ENCODE assay signal across 8 cellular contexts in the genomic region with DNA sequence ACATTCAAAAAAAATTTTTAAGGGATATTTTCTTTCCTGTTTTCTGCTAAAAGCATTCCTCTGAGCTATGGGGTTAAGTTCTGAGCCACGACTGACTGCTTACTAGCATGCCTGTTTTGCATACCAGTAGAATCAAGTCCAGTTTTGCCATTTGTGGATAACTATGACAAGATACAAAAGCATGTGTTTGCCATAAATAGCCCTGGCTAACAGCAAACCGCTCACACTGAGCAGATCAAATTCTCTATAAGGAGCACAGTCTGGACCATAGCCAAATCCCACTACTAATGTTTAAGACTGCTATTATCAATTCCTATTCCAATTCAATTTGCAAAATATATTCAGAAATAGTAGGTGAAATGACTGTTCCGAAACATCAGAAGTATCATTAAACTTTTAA. TPM values are rescaled to one million over a fixed set of nuclear protein-coding genes. Genes with fewer than 3 reads are reported as not detected.
DNase-seq lines count a peak whose midpoint lies in the region; TF ChIP-seq lines count a peak whose summit lies in the region.

No MANE protein-coding gene starts in this region.

- DNase-seq in GM19238 (ENCODE audit: insufficient read length, low spot score) = peak; percentile 31
- DNase-seq in HS-5 (ENCODE audit: low read depth) = peak; percentile 89
- DNase-seq in mesothelial cell of epicardium (ENCODE audit: low spot score in 2 of 2, unreplicated experiment in 2 of 2) = no peak
- DNase-seq in stimulated activated CD8-positive, alpha-beta memory T cell treated with anti-CD3 and anti-CD28 coated beads, Interleukin-4, amount 100 ng/mL, for 48 hours = no peak
- DNase-seq in HEK293T (ENCODE audit: extremely low spot score) = no peak
- no peak for DNase-seq in NCI-H1930 (lab: John Stamatoyannopoulos, UW)
- DNase-seq in central memory CD4-positive, alpha-beta T cell = no peak

- H3K27ac Mint-ChIP-seq in mesothelial cell of epicardium = peak overlapping the region; percentile 91

- no peaks in the 10 kb centered on the region for H3K9me3 Mint-ChIP-seq in mesothelial cell of epicardium

- peak overlapping the region; percentile 44 for H3K27ac ChIP-seq in angular gyrus (ENCODE audit: low read depth, low read length)

- H3K4me1 Mint-ChIP-seq in mesothelial cell of epicardium = peaks cover 42% of the 10 kb centered on the region

- H3K4me3 Mint-ChIP-seq in mesothelial cell of epicardium = no peak overlapping the region

- CTCF ChIA-PET in HEK293T (lab: Yijun Ruan, JAX) = interaction anchor here (1.4 kb wide), 1 partner anchor 12 kb away, joined by 5 read pairs; no protein-coding TSS in a partner anchor

- no peaks in the 10 kb centered on the region for H3K36me3 Mint-ChIP-seq in mesothelial cell of epicardium

- POLR2A ChIA-PET in HEK293T (lab: Yijun Ruan, JAX) = interaction anchor here (1.5 kb wide), 1 partner anchor 12 kb away, joined by 3 read pairs; no protein-coding TSS in a partner anchor

- no peaks in the 10 kb centered on the region for H3K27me3 Mint-ChIP-seq in mesothelial cell of epicardium (ENCODE audit: low read depth)

- TF ChIP-seq CTCF in mesothelial cell of epicardium (IDR thresholded peaks at IDR 0.05; ENCODE audit: unreplicated experiment) = no peak

TF ChIP-seq in HEK293T, 16 proteins besides CTCF, POLR2A, EP300 and RAD21:
- TF ChIP-seq L3MBTL2 (conservative IDR thresholded peaks at IDR 0.05) = no peak
- TF ChIP-seq NFRKB (IDR thresholded peaks at IDR 0.05) = no peak
- TF ChIP-seq HDGF (IDR thresholded peaks at IDR 0.05; ENCODE audit: borderline replicate concordance) = no peak
- TF ChIP-seq CTBP1 (IDR thresholded peaks at IDR 0.05; ENCODE audit: borderline replicate concordance) = no peak
- no peak for TF ChIP-seq SUZ12 (IDR thresholded peaks at IDR 0.05)
- no peak for TF ChIP-seq BHLHE40 (IDR thresholded peaks at IDR 0.05; ENCODE audit: borderline replicate concordance)
- no peak for TF ChIP-seq FOXM1 (IDR thresholded peaks at IDR 0.05; ENCODE audit: borderline replicate concordance)
- TF ChIP-seq ELF4 (IDR thresholded peaks at IDR 0.05) = no peak
- TF ChIP-seq ZNF384 (IDR thresholded peaks at IDR 0.05) = no peak
- no peak for TF ChIP-seq SP1 (IDR thresholded peaks at IDR 0.05)
- no peak for TF ChIP-seq FOXA1 (IDR thresholded peaks at IDR 0.05)
- no peak for TF ChIP-seq ARNT (IDR thresholded peaks at IDR 0.05)
- no peak for TF ChIP-seq FOXK2 (IDR thresholded peaks at IDR 0.05)

RNA-seq across cellular contexts. Expression of a gene that starts 3.2 kb away (rescaled TPM):
- 52.4 to 57.8 TPM (median 54.0 TPM) in 3 replicates for total RNA-seq in mesothelial cell of epicardium

Comparison
In these comparisons a context has a peak if more than half of its experiments do, and no peak if none do; other contexts are left out.
1. DNase-seq: peak in GM19238 (single experiment) and HS-5 (single experiment); none in mesothelial cell of epicardium (0 of 2), stimulated activated CD8-positive, alpha-beta memory T cell treated with anti-CD3 and anti-CD28 coated beads, Interleukin-4, amount 100 ng/mL, for 48 hours (single experiment), HEK293T (single experiment), NCI-H1930 (0 of 2) and central memory CD4-positive, alpha-beta T cell (single experiment).